8 cellular contexts compared by ENCODE assay signal in genomic region chr5:111756701-111757581, GRCh38. TPM values are rescaled to one million over a fixed set of nuclear protein-coding genes. Genes with fewer than 3 reads are reported as not detected.
A peak's percentile ranks its signal among the peaks of the same experiment; 100 is the strongest.
DNase-seq lines count a peak whose midpoint lies in the region; ATAC-seq and TF ChIP-seq lines count a peak whose summit lies in the region.

A gene with protein sequence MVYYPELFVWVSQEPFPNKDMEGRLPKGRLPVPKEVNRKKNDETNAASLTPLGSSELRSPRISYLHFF (minus strand): TSS chr5:111757194. CDS start chr5:111755772, 1,422 bp downstream.

- H3K36me3 Mint-ChIP-seq in naive thymus-derived CD8-positive, alpha-beta T cell = no peaks in the 10 kb centered on the region
- H3K36me3 Mint-ChIP-seq in stimulated activated naive CD8-positive, alpha-beta T cell treated with anti-CD3 and anti-CD28 coated beads, Interleukin-15, Interleukin-2, amounts not matched to agents 100 ng/mL and 50 ng/mL, for 24 hours (ENCODE audit: low read depth) = no peaks in the 10 kb centered on the region

- peak; percentile 47 for ATAC-seq in GM21786 (IDR thresholded peaks at IDR 0.05; ENCODE audit: unreplicated experiment)
- ATAC-seq in naive thymus-derived CD8-positive, alpha-beta T cell = peak in 1 of 2 donors; percentile 72

- TF ChIP-seq CTCF in fibroblast of mammary gland (conservative IDR thresholded peaks at IDR 0.05; ENCODE audit: control insufficient read depth, insufficient read depth, low read depth, low read length) = peak; percentile 55

- peaks cover 4 to 27% (median 21%) of the 10 kb centered on the region in 4 donors for H3K4me1 Mint-ChIP-seq in naive thymus-derived CD8-positive, alpha-beta T cell
- H3K4me1 Mint-ChIP-seq in stimulated activated naive CD8-positive, alpha-beta T cell treated with anti-CD3 and anti-CD28 coated beads, Interleukin-15, Interleukin-2, amounts not matched to agents 100 ng/mL and 50 ng/mL, for 24 hours (ENCODE audit: low read depth) = peaks cover 29% of the 10 kb centered on the region

- POLR2A ChIA-PET in naive thymus-derived CD8-positive, alpha-beta T cell (lab: Charles Lee) = interaction anchor here (1.0 to 1.7 kb wide), 2 partner anchors 226 to 404 kb away, joined by 7 to 18 read pairs; no protein-coding TSS in a partner anchor

- peak within 1 kb of the TSS; percentile 83 to 90 (median 88) for H3K27ac Mint-ChIP-seq in naive thymus-derived CD8-positive, alpha-beta T cell
- peak within 1 kb of the TSS; percentile 84 for H3K27ac Mint-ChIP-seq in stimulated activated naive CD8-positive, alpha-beta T cell treated with anti-CD3 and anti-CD28 coated beads, Interleukin-15, Interleukin-2, amounts not matched to agents 100 ng/mL and 50 ng/mL, for 24 hours

- H3K9me3 Mint-ChIP-seq in naive thymus-derived CD8-positive, alpha-beta T cell = no peaks in the 10 kb centered on the region
- no peaks in the 10 kb centered on the region for H3K9me3 Mint-ChIP-seq in stimulated activated naive CD8-positive, alpha-beta T cell treated with anti-CD3 and anti-CD28 coated beads, Interleukin-15, Interleukin-2, amounts not matched to agents 100 ng/mL and 50 ng/mL, for 24 hours

- peak within 1 kb of the TSS; percentile 86 to 93 (median 92) for H3K4me3 Mint-ChIP-seq in naive thymus-derived CD8-positive, alpha-beta T cell
- H3K4me3 Mint-ChIP-seq in stimulated activated naive CD8-positive, alpha-beta T cell treated with anti-CD3 and anti-CD28 coated beads, Interleukin-15, Interleukin-2, amounts not matched to agents 100 ng/mL and 50 ng/mL, for 24 hours = peak within 1 kb of the TSS; percentile 84

- peak within 1 kb of the TSS; percentile 96 for H3K4me3 ChIP-seq in fibroblast of mammary gland (ENCODE audit: control insufficient read depth, low read depth, low read length)

- no peaks in the 10 kb centered on the region for H3K27me3 Mint-ChIP-seq in naive thymus-derived CD8-positive, alpha-beta T cell
- no peaks in the 10 kb centered on the region for H3K27me3 Mint-ChIP-seq in stimulated activated naive CD8-positive, alpha-beta T cell treated with anti-CD3 and anti-CD28 coated beads, Interleukin-15, Interleukin-2, amounts not matched to agents 100 ng/mL and 50 ng/mL, for 24 hours

- DNase-seq in DMS79 (lab: John Stamatoyannopoulos, UW) = peak; percentile 82
- DNase-seq in KG1 (lab: John Stamatoyannopoulos, UW) = peak; percentile 57
- DNase-seq in activated T-helper 1 cell treated with anti-CD3 and anti-CD28 coated beads, Interleukin-2, amount 50 U/mL, for 16 hours (ENCODE audit: low read depth in 1 of 2, low spot score in 1 of 2) = peak; percentile 18 to 44
- peak; percentile 97 for DNase-seq in fibroblast of mammary gland (ENCODE audit: low read depth)
- peak in 9 of 10 donors; percentile 63 to 91 (median 78) for DNase-seq in naive thymus-derived CD8-positive, alpha-beta T cell

TF ChIP-seq in PFSK-1, 5 proteins besides CTCF, POLR2A, EP300 and RAD21:
- no peak for TF ChIP-seq FOXP2 (optimal IDR thresholded peaks at IDR 0.05; ENCODE audit: borderline replicate concordance, extremely low read depth, extremely low read length, insufficient read depth)
- no peak; the same call in 1 of the 2 replicates for TF ChIP-seq TAF1 (IDR thresholded peaks at IDR 0.05; ENCODE audit: borderline replicate concordance, insufficient read depth, low read length)
- TF ChIP-seq POLR2AphosphoS5 (IDR thresholded peaks at IDR 0.05; ENCODE audit: low read depth, low read length) = peak; percentile 65; the same call in 1 of the 2 replicates
- TF ChIP-seq SIN3A (IDR thresholded peaks at IDR 0.05; ENCODE audit: borderline replicate concordance, insufficient read depth, low read length) = peak; percentile 54; the same call in 1 of the 2 replicates
- TF ChIP-seq, protein P1, sequence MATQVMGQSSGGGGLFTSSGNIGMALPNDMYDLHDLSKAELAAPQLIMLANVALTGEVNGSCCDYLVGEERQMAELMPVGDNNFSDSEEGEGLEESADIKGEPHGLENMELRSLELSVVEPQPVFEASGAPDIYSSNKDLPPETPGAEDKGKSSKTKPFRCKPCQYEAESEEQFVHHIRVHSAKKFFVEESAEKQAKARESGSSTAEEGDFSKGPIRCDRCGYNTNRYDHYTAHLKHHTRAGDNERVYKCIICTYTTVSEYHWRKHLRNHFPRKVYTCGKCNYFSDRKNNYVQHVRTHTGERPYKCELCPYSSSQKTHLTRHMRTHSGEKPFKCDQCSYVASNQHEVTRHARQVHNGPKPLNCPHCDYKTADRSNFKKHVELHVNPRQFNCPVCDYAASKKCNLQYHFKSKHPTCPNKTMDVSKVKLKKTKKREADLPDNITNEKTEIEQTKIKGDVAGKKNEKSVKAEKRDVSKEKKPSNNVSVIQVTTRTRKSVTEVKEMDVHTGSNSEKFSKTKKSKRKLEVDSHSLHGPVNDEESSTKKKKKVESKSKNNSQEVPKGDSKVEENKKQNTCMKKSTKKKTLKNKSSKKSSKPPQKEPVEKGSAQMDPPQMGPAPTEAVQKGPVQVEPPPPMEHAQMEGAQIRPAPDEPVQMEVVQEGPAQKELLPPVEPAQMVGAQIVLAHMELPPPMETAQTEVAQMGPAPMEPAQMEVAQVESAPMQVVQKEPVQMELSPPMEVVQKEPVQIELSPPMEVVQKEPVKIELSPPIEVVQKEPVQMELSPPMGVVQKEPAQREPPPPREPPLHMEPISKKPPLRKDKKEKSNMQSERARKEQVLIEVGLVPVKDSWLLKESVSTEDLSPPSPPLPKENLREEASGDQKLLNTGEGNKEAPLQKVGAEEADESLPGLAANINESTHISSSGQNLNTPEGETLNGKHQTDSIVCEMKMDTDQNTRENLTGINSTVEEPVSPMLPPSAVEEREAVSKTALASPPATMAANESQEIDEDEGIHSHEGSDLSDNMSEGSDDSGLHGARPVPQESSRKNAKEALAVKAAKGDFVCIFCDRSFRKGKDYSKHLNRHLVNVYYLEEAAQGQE (IDR thresholded peaks at IDR 0.05; ENCODE audit: insufficient read depth in 1 of 2, low read depth in 2 of 2, low read length in 2 of 2) = no peak
TF ChIP-seq in PFSK-1: peak in this region for 2.

RNA-seq across cellular contexts. Expression of the gene that starts here (rescaled TPM):
- polyA plus RNA-seq in PFSK-1 (2012; ENCODE audit: insufficient read length, low read depth) = 14.8 TPM
- total RNA-seq in naive thymus-derived CD8-positive, alpha-beta T cell = 1 to 10 TPM; 6.8 to 8.9 TPM
- polyA plus RNA-seq in naive thymus-derived CD8-positive, alpha-beta T cell = 10 to 100 TPM; 11.1 to 19.3 (median 11.6) TPM

Comparison
In these comparisons a context has a peak if more than half of its experiments do, and no peak if none do; other contexts are left out.
1. DNase-seq: peak in every context shown above with its lines; median percentile 97 in fibroblast of mammary gland; 82 in DMS79; 78 in naive thymus-derived CD8-positive, alpha-beta T cell; 57 in KG1; 31 in activated T-helper 1 cell treated with anti-CD3 and anti-CD28 coated beads, Interleukin-2, amount 50 U/mL, for 16 hours.